1 cellular context compared by ENCODE assay signal in the genomic region with DNA sequence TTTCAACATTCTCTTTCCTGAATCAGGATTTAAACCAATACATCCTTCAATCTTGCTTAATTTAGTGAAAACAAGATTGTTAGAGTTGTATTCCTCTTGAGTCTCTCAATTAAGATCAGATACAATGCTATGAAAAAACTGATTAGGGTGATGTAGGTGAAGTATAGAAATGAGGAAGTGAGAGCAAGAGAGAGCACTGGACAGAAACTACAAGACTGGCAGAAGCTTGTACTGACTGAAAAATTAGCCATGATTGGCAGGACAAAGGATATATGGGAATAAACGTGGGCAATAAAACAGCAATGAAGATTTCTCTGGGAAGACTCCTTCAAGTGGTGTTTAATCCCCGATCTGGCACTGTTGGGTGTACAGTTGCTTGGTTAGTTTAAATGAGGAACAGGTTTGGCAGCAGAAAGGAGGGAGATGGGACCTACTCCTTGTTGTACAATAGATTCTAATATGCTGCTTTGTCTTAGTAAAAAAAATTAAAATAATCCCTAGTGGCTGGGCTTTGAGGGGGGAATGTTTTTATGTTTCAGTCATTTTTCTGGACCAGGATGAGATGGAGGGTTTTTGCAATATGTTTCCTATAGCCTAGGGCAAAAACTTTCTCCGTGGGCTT.
TF ChIP-seq lines count a peak whose summit lies in the region.

No MANE protein-coding gene starts in this region.

TF ChIP-seq in HepG2, 621 proteins besides CTCF, POLR2A, EP300 and RAD21 (continued from another document):
- TF ChIP-seq, protein P1, sequence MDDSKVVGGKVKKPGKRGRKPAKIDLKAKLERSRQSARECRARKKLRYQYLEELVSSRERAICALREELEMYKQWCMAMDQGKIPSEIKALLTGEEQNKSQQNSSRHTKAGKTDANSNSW (CRISPR knock-in tag; IDR thresholded peaks at IDR 0.05; ENCODE audit: borderline replicate concordance), result no peak
- TF ChIP-seq SOX6 (IDR thresholded peaks at IDR 0.05) (no peak), SOX6 (CRISPR knock-in tag; IDR thresholded peaks at IDR 0.05) (no peak), ZMYM4 (CRISPR knock-in tag; IDR thresholded peaks at IDR 0.05) (no peak), ADNP (CRISPR knock-in tag; IDR thresholded peaks at IDR 0.05) (no peak)
- TF ChIP-seq, protein P2, sequence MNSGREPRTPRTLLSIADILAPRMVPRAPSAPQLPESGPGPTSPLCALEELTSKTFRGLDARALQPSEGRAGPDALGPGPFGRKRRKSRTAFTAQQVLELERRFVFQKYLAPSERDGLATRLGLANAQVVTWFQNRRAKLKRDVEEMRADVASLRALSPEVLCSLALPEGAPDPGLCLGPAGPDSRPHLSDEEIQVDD (CRISPR knock-in tag; IDR thresholded peaks at IDR 0.05; ENCODE audit: borderline replicate concordance), result no peak
- TF ChIP-seq, protein P3, sequence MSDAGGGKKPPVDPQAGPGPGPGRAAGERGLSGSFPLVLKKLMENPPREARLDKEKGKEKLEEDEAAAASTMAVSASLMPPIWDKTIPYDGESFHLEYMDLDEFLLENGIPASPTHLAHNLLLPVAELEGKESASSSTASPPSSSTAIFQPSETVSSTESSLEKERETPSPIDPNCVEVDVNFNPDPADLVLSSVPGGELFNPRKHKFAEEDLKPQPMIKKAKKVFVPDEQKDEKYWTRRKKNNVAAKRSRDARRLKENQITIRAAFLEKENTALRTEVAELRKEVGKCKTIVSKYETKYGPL (CRISPR knock-in tag; IDR thresholded peaks at IDR 0.05), result no peak
